In genomic region chr1:235866913-235867850, GRCh38 we compare ENCODE assay signal across 8 cellular contexts. TPM values are rescaled to one million over a fixed set of nuclear protein-coding genes. Genes with fewer than 3 reads are reported as not detected.
A peak's percentile ranks its signal among the peaks of the same experiment; 100 is the strongest.
DNase-seq lines count a peak whose midpoint lies in the region; ATAC-seq, FAIRE-seq and TF ChIP-seq lines count a peak whose summit lies in the region.

No MANE protein-coding gene starts in this region.

- no peaks in the 10 kb centered on the region for H3K36me3 ChIP-seq in breast epithelium
- no peaks in the 10 kb centered on the region for H3K36me3 ChIP-seq in small intestine (ENCODE audit: control insufficient read depth in 2 of 2, insufficient read depth in 2 of 2, low read length in 2 of 2)

- H3K4me1 ChIP-seq in breast epithelium (peaks cover 0 to 13% of the 10 kb centered on the region in 2 donors), small intestine (ENCODE audit: control insufficient read depth in 2 of 2, insufficient read depth in 1 of 2, low read depth in 1 of 2, low read length in 1 of 2) (peaks cover 0 to 2% of the 10 kb centered on the region in 2 donors)

- intact Hi-C loops in breast epithelium (cut with DNase I; ENCODE audit: low total_unique reads): loop anchor here (10.0 kb wide), 1 partner anchor 78 kb away; no protein-coding TSS in a partner anchor

- H3K4me3 ChIP-seq in breast epithelium: peak overlapping the region; percentile 75 to 94 (median 94)
- H3K4me3 ChIP-seq in small intestine (ENCODE audit: low read depth in 1 of 2, low read length in 2 of 2): peak overlapping the region; percentile 83 to 95

- ATAC-seq in GM18870 (IDR thresholded peaks at IDR 0.05; ENCODE audit: unreplicated experiment) (peak; percentile 33), HG03108 (IDR thresholded peaks at IDR 0.05; ENCODE audit: unreplicated experiment) (peak; percentile 64)

- no peaks in the 10 kb centered on the region for H3K9me3 ChIP-seq in breast epithelium
- no peaks in the 10 kb centered on the region for H3K9me3 ChIP-seq in small intestine (ENCODE audit: control insufficient read depth, low read depth)

- H3K27me3 ChIP-seq in breast epithelium (no peaks in the 10 kb centered on the region), small intestine (ENCODE audit: control insufficient read depth in 2 of 2, insufficient read depth in 2 of 2, low read length in 2 of 2) (no peaks in the 10 kb centered on the region)

- FAIRE-seq in small intestine (lab: Jason Lieb, UNC): no peak

- in situ Hi-C loops in ACHN (cut with HindIII; ENCODE audit: low pct_ligation_motif_present, low pct_unique_long_range_greater_than_20kb, low sequenced_read_pairs): no loop called here

- WGBS in small intestine, 3 donors: 1 to 2% (median 1%) methylated on average over 25 to 56 of the region's 56 CpGs

- peak; percentile 96 for DNase-seq in ACHN
- DNase-seq in NCI-H2196 (lab: John Stamatoyannopoulos, UW; ENCODE audit: unreplicated experiment): peak; percentile 82
- DNase-seq in breast epithelium (ENCODE audit: low spot score in 2 of 2): peak; percentile 94 to 95
- DNase-seq in iPS-NIHi11 (ENCODE audit: low spot score): peak; percentile 96
- DNase-seq in small intestine: peak; percentile 96

- TF ChIP-seq CTCF in VCaP (conservative IDR thresholded peaks at IDR 0.05) (no peak), breast epithelium (IDR thresholded peaks at IDR 0.05) (no peak)

- TF ChIP-seq POLR2A in breast epithelium (IDR thresholded peaks at IDR 0.05): no peak

- H3K27ac ChIP-seq in VCaP: peak overlapping the region; percentile 70
- H3K27ac ChIP-seq in breast epithelium: peak overlapping the region; percentile 93 to 98
- H3K27ac ChIP-seq in small intestine (ENCODE audit: low read depth in 1 of 2, low read length in 1 of 2): peak overlapping the region; percentile 51 to 97

RNA-seq across cellular contexts. Expression of gene LYST, which starts 0.5 kb away (rescaled TPM):
- 10 to 100 TPM; 63.3 to 78.3 (median 66.1) TPM for total RNA-seq in breast epithelium
- polyA plus RNA-seq in small intestine: 1 to 10 TPM; 2.9 to 5.7 (median 4.3) TPM

Comparison
In these comparisons a context has a peak if more than half of its experiments do, and no peak if none do; other contexts are left out.
1. Peak in every context shown above with its lines: DNase-seq, ATAC-seq, H3K4me3 ChIP-seq and H3K27ac ChIP-seq.